8 cellular contexts compared by ENCODE assay signal in the genomic region with DNA sequence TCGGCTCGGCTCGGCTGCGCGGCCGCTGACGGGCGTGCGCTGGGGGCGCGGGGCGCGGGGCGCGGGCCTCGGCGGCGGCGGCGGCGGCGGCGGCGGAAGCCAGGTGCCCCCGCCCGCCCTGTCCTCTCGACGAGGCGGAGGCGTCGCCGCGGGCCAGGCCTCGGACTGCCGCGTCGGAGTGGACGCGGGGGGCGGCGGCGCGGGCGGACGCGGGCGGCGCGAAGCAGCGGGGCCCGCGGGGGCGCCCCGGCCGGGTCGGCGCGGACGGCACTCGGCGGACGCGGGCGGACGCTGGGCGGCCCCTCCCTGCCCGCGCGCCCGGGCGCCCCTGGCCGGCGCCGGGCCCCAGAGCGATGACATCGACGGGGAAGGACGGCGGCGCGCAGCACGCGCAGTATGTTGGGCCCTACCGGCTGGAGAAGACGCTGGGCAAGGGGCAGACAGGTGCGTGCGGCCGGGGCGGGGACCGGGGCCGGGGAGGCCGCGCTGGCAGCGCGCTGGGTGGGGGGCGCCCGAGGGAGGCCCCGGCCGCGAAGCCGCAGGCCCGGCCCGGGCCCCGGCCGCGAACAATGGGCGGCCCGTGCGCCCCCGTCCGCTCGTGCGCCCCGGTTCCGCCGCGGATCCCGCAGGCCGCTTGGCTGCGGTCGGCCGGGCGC. TPM values are rescaled to one million over a fixed set of nuclear protein-coding genes. Genes with fewer than 3 reads are reported as not detected.
A peak's percentile ranks its signal among the peaks of the same experiment; 100 is the strongest.
DNase-seq lines count a peak whose midpoint lies in the region; ATAC-seq and TF ChIP-seq lines count a peak whose summit lies in the region.

Gene BRSK2 (plus strand): TSS at position 3 of the 656 bp plus-strand sequence. CDS start 351 bp downstream, at position 354.

- no peak within 1 kb of the TSS for H3K14ac ChIP-seq in trophoblast cell (ENCODE audit: low read length)

- intact Hi-C loops in OCI-LY7 (cut with micrococcal nuclease; ENCODE audit: unreplicated experiment): no loop called here

- H2BK5ac ChIP-seq in trophoblast cell (ENCODE audit: low read depth, low read length, poor library complexity): no peak within 1 kb of the TSS

- H3K79me1 ChIP-seq in trophoblast cell (ENCODE audit: low read length): no peaks in the 10 kb centered on the region

- H2BK120ac ChIP-seq in trophoblast cell (ENCODE audit: insufficient read depth, low read length, poor library complexity): no peak within 1 kb of the TSS

- 3 to 4% methylated on average over 61 to 123 of the region's 123 CpGs for WGBS in esophagus, 2 donors
- no CpG with 5 or more reads among the region's 123 CpGs for WGBS in trophoblast cell (ENCODE audit: extremely low coverage, insufficient coverage, insufficient read length)

- no peak within 1 kb of the TSS for H4K91ac ChIP-seq in trophoblast cell (ENCODE audit: low read depth, low read length)

- no peaks in the 10 kb centered on the region for H3K9me2 ChIP-seq in OCI-LY7 (ENCODE audit: insufficient read depth, low read length)

- peak within 1 kb of the TSS; percentile 18 for H4K8ac ChIP-seq in trophoblast cell (ENCODE audit: low read depth, low read length)

- no peaks in the 10 kb centered on the region for H3K79me2 ChIP-seq in OCI-LY7 (ENCODE audit: insufficient read depth, low read depth, low read length)
- no peaks in the 10 kb centered on the region for H3K79me2 ChIP-seq in trophoblast cell (ENCODE audit: control insufficient read depth, insufficient read depth, low read length, poor library complexity)

- H2AK5ac ChIP-seq in trophoblast cell (ENCODE audit: low read length): no peak within 1 kb of the TSS

- H4K12ac ChIP-seq in trophoblast cell (ENCODE audit: low read depth, low read length): peak within 1 kb of the TSS; percentile 25

- H3K4me2 ChIP-seq in OCI-LY7 (ENCODE audit: low read length) (peak within 1 kb of the TSS; percentile 35; the same call in 1 of the 2 replicates), trophoblast cell (ENCODE audit: low read length) (peak within 1 kb of the TSS; percentile 61)

- H2AFZ ChIP-seq in OCI-LY7 (ENCODE audit: low read length) (no peak within 1 kb of the TSS), trophoblast cell (ENCODE audit: insufficient read depth, low read length, poor library complexity) (peak within 1 kb of the TSS; percentile 31)

- no peak within 1 kb of the TSS for H3K18ac ChIP-seq in trophoblast cell (ENCODE audit: low read length)

- no peak within 1 kb of the TSS for H3K23ac ChIP-seq in trophoblast cell (ENCODE audit: low read length)

- H3K9ac ChIP-seq in ES-I3 (ENCODE audit: low read depth, low read length) (peak within 1 kb of the TSS; percentile 75), trophoblast cell (ENCODE audit: low read length) (peak within 1 kb of the TSS; percentile 18)

- CTCF ChIA-PET in OCI-LY7 (lab: Charles Lee; ENCODE audit: unreplicated experiment): no interaction called here

- no TSS peak for BruUV-seq in OCI-LY7 (replicated peaks; lab: Mats Ljungman, UMichigan)

- H3K27ac ChIP-seq in OCI-LY7 (ENCODE audit: low read depth, low read length, poor library complexity, severe bottlenecking) (no peak within 1 kb of the TSS), esophagus (ENCODE audit: low read depth in 2 of 2, low read length in 1 of 2) (peak within 1 kb of the TSS in 1 of 2 donors; percentile 28), trophoblast cell (ENCODE audit: low read depth, low read length) (no peak within 1 kb of the TSS)

- H3K4me3 ChIP-seq in OCI-LY7 (ENCODE audit: low read depth, low read length, poor library complexity, severe bottlenecking): no peak within 1 kb of the TSS
- peak within 1 kb of the TSS; percentile 31 to 45 for H3K4me3 ChIP-seq in esophagus (ENCODE audit: low read depth in 1 of 2, low read length in 2 of 2)
- peak within 1 kb of the TSS; percentile 41 for H3K4me3 ChIP-seq in trophoblast cell (ENCODE audit: low read depth, low read length)

- no peak for TF ChIP-seq CTCF in OCI-LY7 (conservative IDR thresholded peaks at IDR 0.05; ENCODE audit: low read length)
- TF ChIP-seq CTCF in GM10266 (IDR thresholded peaks at IDR 0.05; ENCODE audit: control insufficient read depth, insufficient read depth, low read depth, missing control alignments): no peak

- no peaks in the 10 kb centered on the region for H3K36me3 ChIP-seq in ES-I3 (ENCODE audit: insufficient read depth, low read length)
- no peaks in the 10 kb centered on the region for H3K36me3 ChIP-seq in OCI-LY7 (ENCODE audit: insufficient read depth, low read length)
- no peaks in the 10 kb centered on the region for H3K36me3 ChIP-seq in esophagus (ENCODE audit: control insufficient read depth in 2 of 2, insufficient read depth in 2 of 2, low read length in 1 of 2)
- H3K36me3 ChIP-seq in trophoblast cell (ENCODE audit: control insufficient read depth in 1 of 2, insufficient read depth in 2 of 2, low read length in 2 of 2): no peaks in the 10 kb centered on the region

- H3K4me1 ChIP-seq in ES-I3 (ENCODE audit: insufficient read depth, low read length) (peaks cover 5% of the 10 kb centered on the region; the same call in 1 of the 2 replicates), OCI-LY7 (ENCODE audit: insufficient read depth, low read length, poor library complexity, severe bottlenecking) (no peaks in the 10 kb centered on the region), esophagus (ENCODE audit: control insufficient read depth in 2 of 2, insufficient read depth in 2 of 2, low read length in 1 of 2) (peaks cover 6 to 7% of the 10 kb centered on the region in 2 donors), trophoblast cell (ENCODE audit: control insufficient read depth in 1 of 2, insufficient read depth in 2 of 2, low read length in 2 of 2) (peaks cover 5 to 11% of the 10 kb centered on the region in 2 experiments)

- H3K27me3 ChIP-seq in esophagus (ENCODE audit: control insufficient read depth in 1 of 2, insufficient read depth in 2 of 2, low read length in 2 of 2): peaks cover 0 to 22% of the 10 kb centered on the region in 2 donors
- H3K27me3 ChIP-seq in trophoblast cell (ENCODE audit: insufficient read depth, low read length): peaks cover 30% of the 10 kb centered on the region

- no peaks in the 10 kb centered on the region for H4K20me1 ChIP-seq in OCI-LY7 (ENCODE audit: insufficient read depth, low read length)

- DNase-seq in OCI-LY7 (ENCODE audit: low spot score) (no peak), trophoblast cell (no peak), GM19238 (ENCODE audit: insufficient read length, low spot score) (no peak), GM10266 (ENCODE audit: extremely low spot score) (no peak)

- no peaks in the 10 kb centered on the region for H3K9me3 ChIP-seq in ES-I3 (ENCODE audit: control insufficient read depth, insufficient read depth, low read length)
- no peaks in the 10 kb centered on the region for H3K9me3 ChIP-seq in OCI-LY7 (ENCODE audit: low read length)
- H3K9me3 ChIP-seq in esophagus (ENCODE audit: control insufficient read depth in 2 of 2, insufficient read depth in 1 of 2, low read depth in 1 of 2, low read length in 1 of 2): peaks cover 0 to 5% of the 10 kb centered on the region in 2 donors
- peaks cover 9% of the 10 kb centered on the region for H3K9me3 ChIP-seq in trophoblast cell (ENCODE audit: insufficient read depth, low read depth, low read length)

- POLR2A ChIA-PET in OCI-LY7 (lab: Charles Lee): no interaction called here

- no peak within 1 kb of the TSS for H2BK12ac ChIP-seq in trophoblast cell (ENCODE audit: low read length)

- ATAC-seq in GM21515 (IDR thresholded peaks at IDR 0.05; ENCODE audit: unreplicated experiment): no peak
- ATAC-seq in GM21423 (IDR thresholded peaks at IDR 0.05; ENCODE audit: unreplicated experiment): no peak

- no peak within 1 kb of the TSS for H3K4ac ChIP-seq in trophoblast cell (ENCODE audit: low read depth, low read length)

RNA-seq across cellular contexts. Expression of gene BRSK2, which starts in this region (rescaled TPM):
- total RNA-seq in OCI-LY7 (2014; rRNA removed; shearing (Covaris generic)): not detected in 2 replicates
- not detected in 2 replicates for total RNA-seq in OCI-LY7 (2022)
- 1 to 10 TPM in 1 of 2 donors, under 1 TPM in 1; 0.90 to 1.1 TPM for polyA plus RNA-seq in esophagus
- 0.82 and 0.89 TPM in 2 replicates for polyA plus RNA-seq in trophoblast cell (2013)
